Comparison of ENCODE assay signal across 21 cellular contexts in the genomic region with DNA sequence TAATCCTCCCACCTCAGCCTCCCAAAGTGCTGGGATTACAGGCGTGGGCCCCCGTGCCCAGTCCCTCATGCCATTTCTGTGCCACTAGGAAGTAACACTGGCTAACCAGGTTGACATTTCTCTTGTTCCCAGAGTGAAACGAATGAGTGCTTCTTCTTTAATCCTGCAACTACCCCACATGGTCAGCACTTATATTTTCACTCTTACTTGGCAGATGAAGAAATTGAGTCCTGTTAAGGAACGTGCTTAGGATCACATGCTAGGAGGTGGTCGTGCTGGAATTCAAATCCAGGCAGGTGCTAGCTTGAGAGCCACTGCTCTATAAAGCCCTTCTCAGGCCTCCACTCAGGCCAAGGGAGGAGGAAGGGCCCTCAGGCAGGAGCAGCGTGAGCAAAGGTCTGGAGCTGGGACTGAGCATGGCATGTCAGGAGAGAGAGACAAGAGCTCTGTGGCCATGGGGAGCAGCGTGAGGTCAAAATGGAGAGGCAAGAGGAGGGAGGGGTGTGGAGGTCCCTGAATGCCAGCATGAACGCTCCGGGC. TPM values are rescaled to one million over a fixed set of nuclear protein-coding genes. Genes with fewer than 3 reads are reported as not detected.
DNase-seq lines count a peak whose midpoint lies in the region; ATAC-seq and FAIRE-seq lines count a peak whose summit lies in the region.
"Had no signal": no experiment of that assay in that cellular context is flagged by ENCODE, and none has a peak within 500 bp of the region (broad histone marks: within the 10 kb centered on the region; RNA-seq: fewer than 3 reads in every experiment).

No MANE protein-coding gene starts in this region.

- peaks cover 42% of the 10 kb centered on the region for H3K4me1 Mint-ChIP-seq in T-helper 2 cell treated with Interferon-gamma antibody and Interleukin-4, amounts not matched to agents 5 μg/mL and 100 μg/mL, for 36 hours (ENCODE audit: low read depth)
- peaks cover 47% of the 10 kb centered on the region for H3K4me1 Mint-ChIP-seq in activated T-helper 2 cell treated with anti-CD3 and anti-CD28 coated beads, Interferon-gamma antibody, Interleukin-2, Interleukin-4, amounts not matched to agents 10 μg/mL and 5 μg/mL and 100 μg/mL, durations not matched to agents 14 hours and 24 hours and 36 hours (ENCODE audit: low read depth)

- H3K14ac ChIP-seq in neuronal stem cell (ENCODE audit: low read length) = peak overlapping the region; percentile 1

- H3K4me2 ChIP-seq in neuronal stem cell (ENCODE audit: insufficient read depth, low read length, poor library complexity, severe bottlenecking) = no peak overlapping the region

- H3K36me3 Mint-ChIP-seq in T-helper 2 cell treated with Interferon-gamma antibody and Interleukin-4, amounts not matched to agents 5 μg/mL and 100 μg/mL, for 36 hours (ENCODE audit: low read depth) = peaks cover 4% of the 10 kb centered on the region
- H3K36me3 Mint-ChIP-seq in activated T-helper 2 cell treated with anti-CD3 and anti-CD28 coated beads, Interferon-gamma antibody, Interleukin-2, Interleukin-4, amounts not matched to agents 10 μg/mL and 5 μg/mL and 100 μg/mL, durations not matched to agents 14 hours and 24 hours and 36 hours (ENCODE audit: low read depth) = no peaks in the 10 kb centered on the region

- H3K4ac ChIP-seq in neuronal stem cell (ENCODE audit: low read length) = peak overlapping the region; percentile 19

- no peaks in the 10 kb centered on the region for H3K27me3 Mint-ChIP-seq in T-helper 2 cell treated with Interferon-gamma antibody and Interleukin-4, amounts not matched to agents 5 μg/mL and 100 μg/mL, for 36 hours (ENCODE audit: low read depth)
- no peaks in the 10 kb centered on the region for H3K27me3 Mint-ChIP-seq in activated T-helper 2 cell treated with anti-CD3 and anti-CD28 coated beads, Interferon-gamma antibody, Interleukin-2, Interleukin-4, amounts not matched to agents 10 μg/mL and 5 μg/mL and 100 μg/mL, durations not matched to agents 14 hours and 24 hours and 36 hours (ENCODE audit: low read depth)

- WGBS in neuronal stem cell (ENCODE audit: extremely low coverage in 2 of 2, insufficient read length in 2 of 2, insufficient replicate concordance in 1 of 2), 2 donors = no CpG with 5 or more reads among the region's 9 CpGs

- no peaks in the 10 kb centered on the region for H3K36me3 ChIP-seq in neuronal stem cell (replicated peaks in 1 of 2; ENCODE audit: control insufficient read depth in 2 of 2, insufficient read depth in 2 of 2, low read length in 2 of 2)
- H3K36me3 ChIP-seq: colonic mucosa, HAP-1, thoracic aorta had no signal

- DNase-seq in T-helper 2 cell treated with Interferon-gamma antibody and Interleukin-4, amounts not matched to agents 5 μg/mL and 100 μg/mL, for 36 hours (ENCODE audit: low spot score) = no peak
- DNase-seq in T-helper 2 cell (no peak), GM19239 (ENCODE audit: insufficient read length, low spot score) (no peak), neuronal stem cell (ENCODE audit: low spot score) (no peak), urothelium cell line (ENCODE audit: low spot score) (no peak)
- no peak for DNase-seq in activated T-helper 2 cell treated with anti-CD3 and anti-CD28 coated beads, Interferon-gamma antibody, Interleukin-2, Interleukin-4, amounts not matched to agents 10 μg/mL and 5 μg/mL and 100 μg/mL, durations not matched to agents 14 hours and 24 hours and 36 hours (ENCODE audit: low spot score)
- DNase-seq in stimulated activated CD4-positive, alpha-beta T cell treated with anti-CD3 and anti-CD28 coated beads, Interleukin-1b, Interleukin-23, amount 100 ng/mL, for 48 hours = no peak
- DNase-seq: 8988T, anterior cingulate cortex, colonic mucosa, Karpas-422, NCI-H1436 treated with DMSO at 0.1 percent for 48 hours had no signal

- peaks cover 2% of the 10 kb centered on the region for H3K79me1 ChIP-seq in neuronal stem cell (ENCODE audit: low read depth, low read length)

- H2BK15ac ChIP-seq in neuronal stem cell (ENCODE audit: low read length) = peak overlapping the region; percentile 94

- H3K9me3 ChIP-seq in neuronal stem cell (replicated peaks in 1 of 2; ENCODE audit: control insufficient read depth in 2 of 2, insufficient read depth in 1 of 2, low read depth in 1 of 2, low read length in 2 of 2) = no peaks in the 10 kb centered on the region
- H3K9me3 ChIP-seq: colonic mucosa, HAP-1, thoracic aorta had no signal

- H4K8ac ChIP-seq in neuronal stem cell (ENCODE audit: low read depth, low read length) = peak overlapping the region; percentile 74

- peak overlapping the region; percentile 83 for H3K18ac ChIP-seq in neuronal stem cell (ENCODE audit: low read length)

- no peak overlapping the region for H3K27ac ChIP-seq in neuronal stem cell (replicated peaks; ENCODE audit: low read length)
- H3K27ac ChIP-seq: SK-N-MC, thoracic aorta, VCaP had no signal

- no peaks in the 10 kb centered on the region for H3K27me3 ChIP-seq in neuronal stem cell (ENCODE audit: control insufficient read depth in 3 of 3, insufficient read depth in 3 of 3, low read depth in 1 of 3, low read length in 3 of 3)
- H3K27me3 ChIP-seq: colonic mucosa had no signal

- peak overlapping the region; percentile 88 for H2BK12ac ChIP-seq in neuronal stem cell (ENCODE audit: low read length)

- no peak overlapping the region for H3K4me3 ChIP-seq in neuronal stem cell (ENCODE audit: low read length in 2 of 2)
- H3K4me3 ChIP-seq: colonic mucosa, HAP-1, SK-N-MC, thoracic aorta had no signal

- H2AFZ ChIP-seq in neuronal stem cell (ENCODE audit: low read length) = no peak overlapping the region

- peak overlapping the region; percentile 95 for H2AK5ac ChIP-seq in neuronal stem cell (ENCODE audit: low read depth, low read length)

- FAIRE-seq in GM19239 (lab: Jason Lieb, UNC) (peak; percentile 82), urothelium cell line (lab: Jason Lieb, UNC) (no peak)
- FAIRE-seq: kidney had no signal

- no peak for ATAC-seq in esophagus mucosa

- peak overlapping the region; percentile 35 for H2BK120ac ChIP-seq in neuronal stem cell (ENCODE audit: low read depth, low read length)

- peaks cover 11 to 21% of the 10 kb centered on the region in 2 donors for H3K4me1 ChIP-seq in neuronal stem cell (ENCODE audit: control insufficient read depth in 2 of 2, insufficient read depth in 1 of 2, low read depth in 1 of 2, low read length in 2 of 2)

- peak overlapping the region; percentile 44 for H3K4me3 Mint-ChIP-seq in T-helper 2 cell treated with Interferon-gamma antibody and Interleukin-4, amounts not matched to agents 5 μg/mL and 100 μg/mL, for 36 hours
- no peak overlapping the region for H3K4me3 Mint-ChIP-seq in activated T-helper 2 cell treated with anti-CD3 and anti-CD28 coated beads, Interferon-gamma antibody, Interleukin-2, Interleukin-4, amounts not matched to agents 10 μg/mL and 5 μg/mL and 100 μg/mL, durations not matched to agents 14 hours and 24 hours and 36 hours (ENCODE audit: low read depth)

- H3K9ac ChIP-seq in neuronal stem cell (ENCODE audit: low read depth, low read length, poor library complexity) = no peak overlapping the region

- H3K27ac Mint-ChIP-seq in T-helper 2 cell treated with Interferon-gamma antibody and Interleukin-4, amounts not matched to agents 5 μg/mL and 100 μg/mL, for 36 hours = peak overlapping the region; percentile 42
- peak overlapping the region; percentile 5 for H3K27ac Mint-ChIP-seq in activated T-helper 2 cell treated with anti-CD3 and anti-CD28 coated beads, Interferon-gamma antibody, Interleukin-2, Interleukin-4, amounts not matched to agents 10 μg/mL and 5 μg/mL and 100 μg/mL, durations not matched to agents 14 hours and 24 hours and 36 hours

- H3K23ac ChIP-seq in neuronal stem cell (ENCODE audit: low read depth, low read length, poor library complexity) = peak overlapping the region; percentile 81

- peaks cover 3% of the 10 kb centered on the region for H3K9me3 Mint-ChIP-seq in T-helper 2 cell treated with Interferon-gamma antibody and Interleukin-4, amounts not matched to agents 5 μg/mL and 100 μg/mL, for 36 hours
- H3K9me3 Mint-ChIP-seq in activated T-helper 2 cell treated with anti-CD3 and anti-CD28 coated beads, Interferon-gamma antibody, Interleukin-2, Interleukin-4, amounts not matched to agents 10 μg/mL and 5 μg/mL and 100 μg/mL, durations not matched to agents 14 hours and 24 hours and 36 hours = no peaks in the 10 kb centered on the region

- peak overlapping the region; percentile 11 for H4K91ac ChIP-seq in neuronal stem cell (ENCODE audit: low read depth, low read length, poor library complexity)

- peak overlapping the region; percentile 44 for H2BK5ac ChIP-seq in neuronal stem cell (ENCODE audit: low read length)

- intact Hi-C loops in activated T-helper 2 cell treated with anti-CD3 and anti-CD28 coated beads, Interferon-gamma antibody, Interleukin-2, Interleukin-4, amounts not matched to agents 10 μg/mL and 5 μg/mL and 100 μg/mL, durations not matched to agents 14 hours and 24 hours and 36 hours (cut with micrococcal nuclease) = no loop called here

RNA-seq across cellular contexts. Expression of a gene that starts 18.5 kb away (rescaled TPM):
- 65.2 and 67.4 TPM in 2 replicates for total RNA-seq in activated T-helper 2 cell treated with anti-CD3 and anti-CD28 coated beads, Interferon-gamma antibody, Interleukin-2, Interleukin-4, amounts not matched to agents 10 μg/mL and 5 μg/mL and 100 μg/mL, durations not matched to agents 14 hours and 24 hours and 36 hours
- 48.2 TPM for polyA plus RNA-seq in neuronal stem cell (2013, experiment 1 of 2)
- polyA plus RNA-seq in neuronal stem cell (2013, experiment 2 of 2) = 49.5 TPM
- total RNA-seq in esophagus mucosa = 11.0 TPM

RNA-seq across cellular contexts. Expression of a gene that starts 45.7 kb away (rescaled TPM):
- not detected in 2 replicates for total RNA-seq in activated T-helper 2 cell treated with anti-CD3 and anti-CD28 coated beads, Interferon-gamma antibody, Interleukin-2, Interleukin-4, amounts not matched to agents 10 μg/mL and 5 μg/mL and 100 μg/mL, durations not matched to agents 14 hours and 24 hours and 36 hours
- not detected for polyA plus RNA-seq in neuronal stem cell (2013, experiment 1 of 2)
- not detected for polyA plus RNA-seq in neuronal stem cell (2013, experiment 2 of 2)
- total RNA-seq in esophagus mucosa = not detected
- total RNA-seq: colonic mucosa, kidney, mucosa of gallbladder, pulmonary artery endothelial cell, thoracic aorta had no signal
- polyA plus RNA-seq: esophagus had no signal

RNA-seq across cellular contexts. Expression of a gene that starts 50.5 kb away (rescaled TPM):
- total RNA-seq in activated T-helper 2 cell treated with anti-CD3 and anti-CD28 coated beads, Interferon-gamma antibody, Interleukin-2, Interleukin-4, amounts not matched to agents 10 μg/mL and 5 μg/mL and 100 μg/mL, durations not matched to agents 14 hours and 24 hours and 36 hours = not detected in 2 replicates
- not detected for polyA plus RNA-seq in neuronal stem cell (2013, experiment 1 of 2)
- polyA plus RNA-seq in neuronal stem cell (2013, experiment 2 of 2) = not detected
- not detected for total RNA-seq in esophagus mucosa
- total RNA-seq: colonic mucosa, kidney, mucosa of gallbladder, pulmonary artery endothelial cell, thoracic aorta had no signal
- polyA plus RNA-seq: esophagus had no signal

RNA-seq across cellular contexts. Expression of a gene that starts 53.4 kb away (rescaled TPM):
- not detected in 2 replicates for total RNA-seq in activated T-helper 2 cell treated with anti-CD3 and anti-CD28 coated beads, Interferon-gamma antibody, Interleukin-2, Interleukin-4, amounts not matched to agents 10 μg/mL and 5 μg/mL and 100 μg/mL, durations not matched to agents 14 hours and 24 hours and 36 hours
- polyA plus RNA-seq in neuronal stem cell (2013, experiment 1 of 2) = not detected
- not detected for polyA plus RNA-seq in neuronal stem cell (2013, experiment 2 of 2)
- total RNA-seq in esophagus mucosa = not detected
- total RNA-seq: colonic mucosa, kidney, mucosa of gallbladder, pulmonary artery endothelial cell, thoracic aorta had no signal
- polyA plus RNA-seq: esophagus had no signal

RNA-seq across cellular contexts. Expression of a gene that starts 57.7 kb away (rescaled TPM):
- total RNA-seq in activated T-helper 2 cell treated with anti-CD3 and anti-CD28 coated beads, Interferon-gamma antibody, Interleukin-2, Interleukin-4, amounts not matched to agents 10 μg/mL and 5 μg/mL and 100 μg/mL, durations not matched to agents 14 hours and 24 hours and 36 hours = not detected in 2 replicates
- not detected for polyA plus RNA-seq in neuronal stem cell (2013, experiment 1 of 2)
- polyA plus RNA-seq in neuronal stem cell (2013, experiment 2 of 2) = not detected
- not detected for total RNA-seq in esophagus mucosa
- total RNA-seq: colonic mucosa, kidney, mucosa of gallbladder, pulmonary artery endothelial cell, thoracic aorta had no signal
- polyA plus RNA-seq: esophagus had no signal
